Comparison of ENCODE assay signal across 8 cellular contexts in genomic region chr9:5586391-5586802, GRCh38. TPM values are rescaled to one million over a fixed set of nuclear protein-coding genes. Genes with fewer than 3 reads are reported as not detected.
DNase-seq lines count a peak whose midpoint lies in the region; ATAC-seq and TF ChIP-seq lines count a peak whose summit lies in the region.
"Had no signal": no experiment of that assay in that cellular context is flagged by ENCODE, and none has a peak within 500 bp of the region (broad histone marks: within the 10 kb centered on the region; RNA-seq: fewer than 3 reads in every experiment).

No MANE protein-coding gene starts in this region.

- no peak for TF ChIP-seq POLR2A in ovary (IDR thresholded peaks at IDR 0.05)

- H3K9me3 ChIP-seq in ovary: no peaks in the 10 kb centered on the region

- H3K9me3 Mint-ChIP-seq in activated CD8-positive, alpha-beta T cell treated with anti-CD3 and anti-CD28 coated beads for 36 hours: peaks cover 4% of the 10 kb centered on the region

- no peaks in the 10 kb centered on the region for H3K4me1 ChIP-seq in ovary (ENCODE audit: insufficient read depth)

- DNase-seq in activated CD8-positive, alpha-beta T cell treated with anti-CD3 and anti-CD28 coated beads for 36 hours: peak; percentile 20
- peak; percentile 53 for DNase-seq in non-pigmented ciliary epithelial cell (ENCODE audit: low read depth)
- DNase-seq in DMS79 treated with DMSO at 0.1 percent for 48 hours (lab: John Stamatoyannopoulos, UW): no peak
- no peak for DNase-seq in NOMO-1 treated with DMSO at 0.1 percent for 48 hours (lab: John Stamatoyannopoulos, UW; ENCODE audit: unreplicated experiment)
- no peak for DNase-seq in ovary
- DNase-seq: T1000 had no signal

- TF ChIP-seq CTCF in activated CD8-positive, alpha-beta T cell treated with anti-CD3 and anti-CD28 coated beads for 36 hours (IDR thresholded peaks at IDR 0.05): no peak
- no peak for TF ChIP-seq CTCF in ovary (IDR thresholded peaks at IDR 0.05)

- peak overlapping the region; percentile 81 for H3K27ac Mint-ChIP-seq in activated CD8-positive, alpha-beta T cell treated with anti-CD3 and anti-CD28 coated beads for 36 hours

- intact Hi-C loops in activated CD8-positive, alpha-beta T cell treated with anti-CD3 and anti-CD28 coated beads for 36 hours (cut with micrococcal nuclease): loop anchor here (5.0 kb wide), 1 partner anchor 129 kb away; no protein-coding TSS in a partner anchor
- intact Hi-C loops in ovary (cut with DNase I): loop anchor here in 1 of 4 donors (5.0 kb wide), 1 partner anchor 129 kb away; no protein-coding TSS in a partner anchor

- POLR2A ChIA-PET in activated CD8-positive, alpha-beta T cell treated with anti-CD3 and anti-CD28 coated beads for 36 hours (lab: Charles Lee): interaction anchor here (1.2 kb wide), 1 partner anchor 26 kb away, joined by 4 read pairs; no protein-coding TSS in a partner anchor

- no peak for TF ChIP-seq EP300 in ovary (IDR thresholded peaks at IDR 0.05)

- H3K27me3 Mint-ChIP-seq in activated CD8-positive, alpha-beta T cell treated with anti-CD3 and anti-CD28 coated beads for 36 hours: no peaks in the 10 kb centered on the region

- CTCF ChIA-PET in activated CD8-positive, alpha-beta T cell treated with anti-CD3 and anti-CD28 coated beads for 36 hours (lab: Charles Lee): interaction anchor here (1.0 to 5.6 kb wide), 5 partner anchors 13 to 649 kb away, joined by 3 to 80 read pairs (median 17); partner anchors contain the start of gene CD274

- H3K4me3 ChIP-seq in ovary: no peak overlapping the region

- ATAC-seq in GM18511 (IDR thresholded peaks at IDR 0.05; ENCODE audit: unreplicated experiment) (peak; percentile 31), HG02610 (IDR thresholded peaks at IDR 0.05; ENCODE audit: unreplicated experiment) (peak; percentile 45)
- peak; percentile 48 for ATAC-seq in activated CD8-positive, alpha-beta T cell treated with anti-CD3 and anti-CD28 coated beads for 36 hours

- H3K4me1 Mint-ChIP-seq in activated CD8-positive, alpha-beta T cell treated with anti-CD3 and anti-CD28 coated beads for 36 hours (ENCODE audit: low read depth): peaks cover 54% of the 10 kb centered on the region

- H3K27ac ChIP-seq in ovary: no peak overlapping the region

- no peaks in the 10 kb centered on the region for H3K36me3 Mint-ChIP-seq in activated CD8-positive, alpha-beta T cell treated with anti-CD3 and anti-CD28 coated beads for 36 hours (ENCODE audit: low read depth)

- H3K36me3 ChIP-seq in ovary: no peaks in the 10 kb centered on the region

- H3K27me3 ChIP-seq in ovary: no peaks in the 10 kb centered on the region

- H3K4me3 Mint-ChIP-seq in activated CD8-positive, alpha-beta T cell treated with anti-CD3 and anti-CD28 coated beads for 36 hours: no peak overlapping the region

RNA-seq across cellular contexts. Expression of gene RIC1, which starts 42.5 kb away (rescaled TPM):
- total RNA-seq in activated CD8-positive, alpha-beta T cell treated with anti-CD3 and anti-CD28 coated beads for 36 hours: 10 to 100 TPM; 14.4 to 14.6 TPM
- total RNA-seq in ovary: 10 to 100 TPM; 16.6 to 35.6 (median 21.9) TPM
- 10 to 100 TPM in 1 of 2 donors, 1 to 10 TPM in 1; 6.9 to 13.4 TPM for polyA plus RNA-seq in ovary

Comparison
In these comparisons a context has a peak if more than half of its experiments do, and no peak if none do; other contexts are left out.
1. DNase-seq: peak in activated CD8-positive, alpha-beta T cell treated with anti-CD3 and anti-CD28 coated beads for 36 hours (single experiment) and non-pigmented ciliary epithelial cell (single experiment); none in DMS79 treated with DMSO at 0.1 percent for 48 hours (single experiment), NOMO-1 treated with DMSO at 0.1 percent for 48 hours (single experiment) and ovary (0 of 5).
2. Peak in every context shown above with its lines, with median percentiles within 50 percentile points of each other: ATAC-seq.